Comparison of ENCODE assay signal across 9 cellular contexts in the genomic region with DNA sequence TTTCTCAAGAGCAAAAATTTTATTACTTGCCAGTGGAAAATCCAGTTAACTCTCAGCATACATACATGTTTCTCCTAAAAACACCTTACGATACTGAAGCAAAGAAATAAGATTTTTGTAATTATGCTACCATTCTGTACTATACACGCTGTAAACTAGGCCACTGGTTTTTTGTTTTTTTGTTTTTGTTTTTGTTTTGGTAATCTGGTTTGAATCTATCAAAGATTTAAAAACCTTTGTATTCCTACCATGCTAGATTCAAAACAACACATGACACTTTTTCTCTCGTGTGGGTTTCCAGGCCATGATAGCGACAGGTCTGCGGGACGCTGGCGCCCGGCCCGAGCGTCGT. TPM values are rescaled to one million over a fixed set of nuclear protein-coding genes. Genes with fewer than 3 reads are reported as not detected.
DNase-seq lines count a peak whose midpoint lies in the region; ATAC-seq and TF ChIP-seq lines count a peak whose summit lies in the region.
"Had no signal": no experiment of that assay in that cellular context is flagged by ENCODE, and none has a peak within 500 bp of the region (broad histone marks: within the 10 kb centered on the region; RNA-seq: fewer than 3 reads in every experiment).

No MANE protein-coding gene starts in this region.

- DNase-seq in A673 (ENCODE audit: low spot score) (no peak), colonic mucosa (no peak), NCI-H748 treated with DMSO at 0.1 percent for 48 hours (lab: John Stamatoyannopoulos, UW) (no peak), OCI-M2 (lab: John Stamatoyannopoulos, UW; ENCODE audit: unreplicated experiment) (no peak), iPS-NIHi7 (ENCODE audit: extremely low spot score) (no peak)

- H4K20me1 ChIP-seq in KMS-11 (ENCODE audit: insufficient read depth), result no peaks in the 10 kb centered on the region

- intact Hi-C loops in A673 (cut with micrococcal nuclease; ENCODE audit: unreplicated experiment), result no loop called here
- intact Hi-C loops in colonic mucosa (cut with DNase I), result no loop called here

- H3K9ac ChIP-seq in KMS-11 (peak overlapping the region; percentile 93), colonic mucosa (ENCODE audit: low read depth in 2 of 2, low read length in 2 of 2) (peak overlapping the region; percentile 76 to 85)

- no TSS peak for BruUV-seq in A673 (replicated peaks; lab: Mats Ljungman, UMichigan)

- no peaks in the 10 kb centered on the region for H3K27me3 ChIP-seq in A673 (replicated peaks; ENCODE audit: insufficient read depth, low read depth, low read length, poor library complexity)
- peaks cover 18% of the 10 kb centered on the region for H3K27me3 ChIP-seq in KMS-11 (ENCODE audit: insufficient read depth, low read depth)
- no peaks in the 10 kb centered on the region for H3K27me3 ChIP-seq in colonic mucosa
- H3K27me3 ChIP-seq in muscle layer of duodenum (ENCODE audit: low read depth, low read length), result no peaks in the 10 kb centered on the region

- peak overlapping the region; percentile 96 for H2AFZ ChIP-seq in KMS-11 (ENCODE audit: low read depth)

- H3K4me1 ChIP-seq in A673 (ENCODE audit: insufficient read depth, low read length, poor library complexity, severe bottlenecking), result peaks cover 10% of the 10 kb centered on the region
- peaks cover 21% of the 10 kb centered on the region for H3K4me1 ChIP-seq in KMS-11 (ENCODE audit: low read depth, poor library complexity, severe bottlenecking)
- H3K4me1 ChIP-seq in colonic mucosa, result peaks cover 4% of the 10 kb centered on the region
- H3K4me1 ChIP-seq in muscle layer of duodenum (ENCODE audit: control insufficient read depth in 1 of 2, insufficient read depth in 2 of 2, low read length in 2 of 2), result no peaks in the 10 kb centered on the region

- H3K4me2 ChIP-seq in KMS-11, result peak overlapping the region; percentile 93

- CTCF ChIA-PET in A673 (lab: Charles Lee), result interaction anchor here (0.5 kb wide), 1 partner anchor 157 kb away, joined by 6 read pairs; no protein-coding TSS in a partner anchor

- H3K27ac ChIP-seq in A673 (ENCODE audit: low read depth, low read length, poor library complexity, severe bottlenecking) (peak overlapping the region; percentile 80), KMS-11 (peak overlapping the region; percentile 59), colonic mucosa (peak overlapping the region; percentile 59), muscle layer of duodenum (ENCODE audit: low read length) (peak overlapping the region; percentile 40)

- no peak for TF ChIP-seq CTCF in A673 (conservative IDR thresholded peaks at IDR 0.05; ENCODE audit: low read depth, low read length)
- no peak for TF ChIP-seq CTCF in KMS-11 (conservative IDR thresholded peaks at IDR 0.05; ENCODE audit: low read depth, low read length)
- TF ChIP-seq CTCF in colonic mucosa (IDR thresholded peaks at IDR 0.05), result no peak

- no peaks in the 10 kb centered on the region for H3K36me3 ChIP-seq in A673 (ENCODE audit: insufficient read depth, low read length, poor library complexity, severe bottlenecking)
- no peaks in the 10 kb centered on the region for H3K36me3 ChIP-seq in KMS-11 (ENCODE audit: insufficient read depth)
- H3K36me3 ChIP-seq in colonic mucosa, result no peaks in the 10 kb centered on the region
- no peaks in the 10 kb centered on the region for H3K36me3 ChIP-seq in muscle layer of duodenum (ENCODE audit: control insufficient read depth in 1 of 2, insufficient read depth in 2 of 2, low read length in 2 of 2)

- peaks cover 11% of the 10 kb centered on the region for H3K79me2 ChIP-seq in KMS-11 (ENCODE audit: insufficient read depth, low read depth)

- no peaks in the 10 kb centered on the region for H3K9me3 ChIP-seq in A673 (ENCODE audit: low read depth, low read length, poor library complexity, severe bottlenecking)
- H3K9me3 ChIP-seq in colonic mucosa, result no peaks in the 10 kb centered on the region
- no peaks in the 10 kb centered on the region for H3K9me3 ChIP-seq in muscle layer of duodenum (ENCODE audit: control insufficient read depth in 1 of 2, low read length in 2 of 2)

- peak overlapping the region; percentile 92 for H3K4me3 ChIP-seq in A673 (ENCODE audit: low read depth, low read length, poor library complexity, severe bottlenecking)
- H3K4me3 ChIP-seq in KMS-11 (IDR thresholded peaks at IDR 0.05; ENCODE audit: insufficient read depth, low read depth, low read length), result no peak overlapping the region
- H3K4me3 ChIP-seq in colonic mucosa, result peak overlapping the region; percentile 77
- H3K4me3 ChIP-seq in muscle layer of duodenum (ENCODE audit: low read depth in 1 of 2, low read length in 2 of 2), result peak overlapping the region; percentile 89

- no peak for ATAC-seq in HG03097 (IDR thresholded peaks at IDR 0.05; ENCODE audit: low FRiP score, unreplicated experiment)

- POLR2A ChIA-PET in A673 (lab: Charles Lee; ENCODE audit: low non-redundant PET), result interaction anchor here (0.6 kb wide), 1 partner anchor 799 kb away, joined by 5 read pairs; no protein-coding TSS in a partner anchor

RNA-seq across cellular contexts. Expression of gene TMEM192, which starts 0.8 kb away (rescaled TPM):
- 9.9 and 13.6 TPM in 2 replicates for total RNA-seq in A673 (2021)
- 10 to 100 TPM; 12.5 to 16.0 TPM for total RNA-seq in colonic mucosa

RNA-seq across cellular contexts. Expression of gene TRIM75, which starts 58.2 kb away (rescaled TPM):
- total RNA-seq in A673 (2021) (not detected in 2 replicates), colonic mucosa (not detected)
- total RNA-seq: NCI-H460 had no signal
